ENCODE assay signal across 11 cellular contexts in the genomic region with DNA sequence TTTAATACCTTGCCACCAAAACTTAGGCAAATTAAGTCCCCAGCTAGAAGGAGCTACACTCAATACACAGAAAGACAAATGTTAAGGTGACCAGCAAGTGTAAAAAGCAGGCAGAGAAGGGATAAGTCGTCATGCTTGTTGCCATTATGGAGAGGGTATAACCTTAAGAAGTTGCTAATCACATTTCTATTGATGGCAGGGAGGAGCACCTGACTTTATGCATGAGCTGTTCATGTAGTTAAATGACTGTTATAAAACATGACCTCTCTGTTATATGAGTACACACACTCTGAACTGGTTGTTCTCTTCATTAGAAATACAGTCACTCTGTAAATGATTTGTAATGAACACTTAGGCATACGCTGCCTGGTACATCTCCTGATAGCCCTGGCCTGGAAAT. TPM values are rescaled to one million over a fixed set of nuclear protein-coding genes. Genes with fewer than 3 reads are reported as not detected.
DNase-seq lines count a peak whose midpoint lies in the region; ATAC-seq and TF ChIP-seq lines count a peak whose summit lies in the region.
"Had no signal": no experiment of that assay in that cellular context is flagged by ENCODE, and none has a peak within 500 bp of the region (broad histone marks: within the 10 kb centered on the region; RNA-seq: fewer than 3 reads in every experiment).

No MANE protein-coding gene starts in this region.

- no peaks in the 10 kb centered on the region for H3K9me3 Mint-ChIP-seq in MCF 10A (ENCODE audit: unreplicated experiment)
- H3K9me3 Mint-ChIP-seq in activated T-helper 17 cell treated with anti-CD3 and anti-CD28 coated beads, Interleukin-2, amount 50 U/mL, for 72 hours = no peaks in the 10 kb centered on the region

- CTCF ChIA-PET in MCF 10A (lab: Yijun Ruan, JAX) = interaction anchor here (0.6 kb wide), 1 partner anchor 325 kb away, joined by 3 read pairs; no protein-coding TSS in a partner anchor

- H3K36me3 Mint-ChIP-seq in MCF 10A (ENCODE audit: insufficient read depth, unreplicated experiment) = peaks cover 12% of the 10 kb centered on the region
- peaks cover under 1% of the 10 kb centered on the region for H3K36me3 Mint-ChIP-seq in activated T-helper 17 cell treated with anti-CD3 and anti-CD28 coated beads, Interleukin-2, amount 50 U/mL, for 72 hours (ENCODE audit: low read depth)

- 70 to 72% methylated on average over 2 of the region's 2 CpGs for WGBS in esophagus squamous epithelium, 2 donors

- H3K27me3 Mint-ChIP-seq in MCF 10A (ENCODE audit: insufficient read depth, unreplicated experiment) = no peaks in the 10 kb centered on the region
- H3K27me3 Mint-ChIP-seq in activated T-helper 17 cell treated with anti-CD3 and anti-CD28 coated beads, Interleukin-2, amount 50 U/mL, for 72 hours = no peaks in the 10 kb centered on the region
- H3K27me3 Mint-ChIP-seq: activated naive CD8-positive, alpha-beta T cell had no signal

- ATAC-seq in HG03045 (IDR thresholded peaks at IDR 0.05; ENCODE audit: unreplicated experiment) = peak; percentile 47
- ATAC-seq in activated T-helper 17 cell treated with anti-CD3 and anti-CD28 coated beads, Interleukin-2, amount 50 U/mL, for 72 hours (replicated peaks) = peak; percentile 48
- ATAC-seq: sciatic nerve had no signal

- H3K27ac ChIP-seq in breast epithelium = peak overlapping the region; percentile 42 to 44
- no peak overlapping the region for H3K27ac ChIP-seq in esophagus squamous epithelium

- intact Hi-C loops in breast epithelium (cut with DNase I; ENCODE audit: low total_unique reads) (no loop called here), MCF 10A (cut with micrococcal nuclease) (no loop called here), esophagus squamous epithelium (cut with DNase I) (no loop called here)

- no peaks in the 10 kb centered on the region for H3K27me3 ChIP-seq in breast epithelium
- H3K27me3 ChIP-seq in esophagus squamous epithelium = no peaks in the 10 kb centered on the region

- no peak for TF ChIP-seq CTCF in breast epithelium (IDR thresholded peaks at IDR 0.05)
- TF ChIP-seq CTCF in MCF 10A (IDR thresholded peaks at IDR 0.05; ENCODE audit: unreplicated experiment) = no peak
- no peak for TF ChIP-seq CTCF in esophagus squamous epithelium (IDR thresholded peaks at IDR 0.05)

- H3K4me3 Mint-ChIP-seq in MCF 10A (ENCODE audit: unreplicated experiment) = no peak overlapping the region
- no peak overlapping the region for H3K4me3 Mint-ChIP-seq in activated T-helper 17 cell treated with anti-CD3 and anti-CD28 coated beads, Interleukin-2, amount 50 U/mL, for 72 hours
- H3K4me3 Mint-ChIP-seq: activated naive CD8-positive, alpha-beta T cell had no signal

- no peaks in the 10 kb centered on the region for H3K9me3 ChIP-seq in breast epithelium
- no peaks in the 10 kb centered on the region for H3K9me3 ChIP-seq in esophagus squamous epithelium

- H3K36me3 ChIP-seq in breast epithelium = no peaks in the 10 kb centered on the region
- no peaks in the 10 kb centered on the region for H3K36me3 ChIP-seq in esophagus squamous epithelium

- H3K4me3 ChIP-seq in breast epithelium = no peak overlapping the region
- no peak overlapping the region for H3K4me3 ChIP-seq in esophagus squamous epithelium

- no peak for TF ChIP-seq POLR2A in breast epithelium (IDR thresholded peaks at IDR 0.05)
- no peak for TF ChIP-seq POLR2A in esophagus squamous epithelium (IDR thresholded peaks at IDR 0.05)

- H3K4me1 ChIP-seq in breast epithelium (no peaks in the 10 kb centered on the region), esophagus squamous epithelium (peaks cover under 1 to 3% (median 2%) of the 10 kb centered on the region in 3 donors)

- no peak overlapping the region for H3K27ac Mint-ChIP-seq in MCF 10A (ENCODE audit: low read depth, unreplicated experiment)
- H3K27ac Mint-ChIP-seq in activated T-helper 17 cell treated with anti-CD3 and anti-CD28 coated beads, Interleukin-2, amount 50 U/mL, for 72 hours = no peak overlapping the region
- H3K27ac Mint-ChIP-seq: activated naive CD8-positive, alpha-beta T cell had no signal

- no peaks in the 10 kb centered on the region for H3K4me1 Mint-ChIP-seq in MCF 10A (ENCODE audit: insufficient read depth, unreplicated experiment)
- H3K4me1 Mint-ChIP-seq in activated T-helper 17 cell treated with anti-CD3 and anti-CD28 coated beads, Interleukin-2, amount 50 U/mL, for 72 hours = peaks cover 12% of the 10 kb centered on the region

- POLR2A ChIA-PET in MCF 10A (lab: Yijun Ruan, JAX) = no interaction called here

- BruUV-seq in MCF 10A (replicated peaks; lab: Mats Ljungman, UMichigan) = no TSS peak

- DNase-seq in breast epithelium (ENCODE audit: low spot score in 2 of 2) (no peak), MCF 10A (ENCODE audit: unreplicated experiment) (no peak), SIG-M5 (lab: John Stamatoyannopoulos, UW) (no peak), esophagus squamous epithelium (lab: John Stamatoyannopoulos, UW) (no peak), NCI-H2227 (lab: John Stamatoyannopoulos, UW; ENCODE audit: unreplicated experiment) (no peak), MV-4-11 (lab: John Stamatoyannopoulos, UW) (no peak)
- DNase-seq: NCI-H524 treated with DMSO at 0.1 percent for 48 hours had no signal

RNA-seq across cellular contexts. Expression of a gene that starts 6.6 kb away (rescaled TPM):
- total RNA-seq in breast epithelium (100 to 1,000 TPM; 270 to 573 (median 300) TPM), MCF 10A (2022) (103 and 112 TPM in 2 replicates), esophagus squamous epithelium (100 to 1,000 TPM in 2 of 4 donors, 10 to 100 TPM in 2; 51.0 to 185 (median 121) TPM)
- total RNA-seq in activated T-helper 17 cell treated with anti-CD3 and anti-CD28 coated beads, Interleukin-2, amount 50 U/mL, for 72 hours = 100 to 1,000 TPM; 173 to 194 TPM

Comparison
In these comparisons a context has a peak if more than half of its experiments do, and no peak if none do; other contexts are left out.
1. H3K27ac ChIP-seq: peak in breast epithelium (2 of 2); none in esophagus squamous epithelium (0 of 4).